In the genomic region with DNA sequence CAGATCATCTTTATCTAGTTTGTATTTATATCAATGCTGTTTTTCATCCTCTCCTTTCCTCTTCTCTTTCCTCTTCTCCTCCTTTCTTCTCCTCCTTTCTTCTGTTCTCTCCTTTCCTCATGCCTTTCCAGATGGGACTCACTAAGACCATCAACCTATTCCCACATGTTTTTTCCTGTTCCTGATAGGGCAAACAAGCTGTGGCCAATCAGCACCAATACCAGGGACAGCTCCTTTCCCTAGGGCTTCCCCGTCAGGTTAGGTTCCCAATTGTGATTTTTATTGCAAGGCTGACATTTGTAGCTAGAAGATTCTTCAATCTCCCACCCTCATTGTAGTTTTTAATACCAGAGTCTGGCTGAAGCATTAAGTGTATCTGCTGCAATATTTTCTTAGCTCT, we compare ENCODE assay signal across 13 cellular contexts.
DNase-seq lines count a peak whose midpoint lies in the region; ATAC-seq and TF ChIP-seq lines count a peak whose summit lies in the region.
"Had no signal": no experiment of that assay in that cellular context is flagged by ENCODE, and none has a peak within 500 bp of the region (broad histone marks: within the 10 kb centered on the region; RNA-seq: fewer than 3 reads in every experiment).

No MANE protein-coding gene starts in this region.

- no peaks in the 10 kb centered on the region for H3F3A ChIP-seq in GM23338 (replicated peaks; ENCODE audit: low read depth)

- no peak for TF ChIP-seq POLR2A in gastrocnemius medialis (IDR thresholded peaks at IDR 0.05)

- ATAC-seq in GM23338 (peak; percentile 78), gastrocnemius medialis (no peak), GM19455 (IDR thresholded peaks at IDR 0.05; ENCODE audit: unreplicated experiment) (no peak)

- no peak overlapping the region for H3K27ac Mint-ChIP-seq in GM23338
- H3K27ac Mint-ChIP-seq: activated B cell treated with CpG ODN at 0.5 μM for 24 hours had no signal

- in situ Hi-C loops in gastrocnemius medialis (cut with MboI; ENCODE audit: low sequenced_read_pairs in 4 of 4): no loop called here

- H3K36me3 ChIP-seq in GM23338 (ENCODE audit: insufficient read depth) (0 out of 2 replicates have a peak, but pooled peaks cover 6% of the 10 kb centered on the region), osteoblast (ENCODE audit: insufficient read depth, low read length) (no peaks in the 10 kb centered on the region), gastrocnemius medialis (no peaks in the 10 kb centered on the region)

- H3K9me3 Mint-ChIP-seq in GM23338: 0 out of 3 replicates have a peak, but pooled peaks cover 5% of the 10 kb centered on the region

- H3K27me3 ChIP-seq in GM23338 (ENCODE audit: insufficient read depth) (no peaks in the 10 kb centered on the region), osteoblast (ENCODE audit: insufficient read depth, low read length) (no peaks in the 10 kb centered on the region), gastrocnemius medialis (no peaks in the 10 kb centered on the region)

- H3K27ac ChIP-seq in GM23338 (ENCODE audit: low read depth) (no peak overlapping the region), osteoblast (ENCODE audit: low read depth, low read length) (no peak overlapping the region), gastrocnemius medialis (no peak overlapping the region)

- H3K4me1 Mint-ChIP-seq in GM23338: no peaks in the 10 kb centered on the region
- H3K4me1 Mint-ChIP-seq: activated B cell treated with CpG ODN at 0.5 μM for 24 hours had no signal

- TF ChIP-seq CTCF in GM23338 (conservative IDR thresholded peaks at IDR 0.05; ENCODE audit: low read depth in 2 of 2): no peak
- TF ChIP-seq CTCF in epithelial cell of esophagus (IDR thresholded peaks at IDR 0.05; ENCODE audit: insufficient read depth, low read depth, low read length, missing control alignments): no peak
- TF ChIP-seq CTCF in osteoblast (IDR thresholded peaks at IDR 0.05; ENCODE audit: extremely low read depth, low read depth, low read length): no peak
- no peak for TF ChIP-seq CTCF in gastrocnemius medialis (IDR thresholded peaks at IDR 0.05 in 4 of 5, conservative IDR thresholded peaks at IDR 0.05 in 1 of 5)

- H3K9me3 ChIP-seq in osteoblast (ENCODE audit: low read depth, low read length): no peaks in the 10 kb centered on the region
- no peaks in the 10 kb centered on the region for H3K9me3 ChIP-seq in gastrocnemius medialis

- H3K36me3 Mint-ChIP-seq in GM23338 (ENCODE audit: low read depth): no peaks in the 10 kb centered on the region

- H3K4me2 ChIP-seq in GM23338 (no peak overlapping the region), osteoblast (ENCODE audit: insufficient read depth, low read length) (no peak overlapping the region)

- no peaks in the 10 kb centered on the region; the same call in 1 of the 2 replicates for H3K9me2 ChIP-seq in GM23338 (ENCODE audit: insufficient read depth)

- H3K79me2 ChIP-seq in GM23338 (replicated peaks; ENCODE audit: insufficient read depth): no peaks in the 10 kb centered on the region
- H3K79me2 ChIP-seq in osteoblast (ENCODE audit: insufficient read depth, low read length): no peaks in the 10 kb centered on the region

- H4K20me1 ChIP-seq in GM23338 (replicated peaks; ENCODE audit: insufficient read depth) (no peaks in the 10 kb centered on the region), osteoblast (ENCODE audit: insufficient read depth, low read length) (no peaks in the 10 kb centered on the region)

- H2AFZ ChIP-seq in GM23338 (no peak overlapping the region), osteoblast (ENCODE audit: low read length) (no peak overlapping the region)

- H3K4me3 ChIP-seq in GM23338 (no peak overlapping the region), epithelial cell of esophagus (ENCODE audit: low read length) (no peak overlapping the region), osteoblast (ENCODE audit: insufficient read depth, low read length) (no peak overlapping the region), gastrocnemius medialis (no peak overlapping the region)

- DNase-seq in GM23338 (ENCODE audit: low spot score) (peak; percentile 60), RPMI7951 (ENCODE audit: low read depth) (peak; percentile 49), epithelial cell of esophagus (ENCODE audit: low read depth) (peak; percentile 58), osteoblast (ENCODE audit: insufficient read length, low spot score, missing footprints) (peak; percentile 44), gastrocnemius medialis (no peak), NCI-H82 treated with DMSO at 0.1 percent for 48 hours (lab: John Stamatoyannopoulos, UW; ENCODE audit: unreplicated experiment) (no peak), RKO (ENCODE audit: low spot score) (no peak)
- DNase-seq: activated B cell treated with CpG ODN at 0.5 μM for 24 hours; activated T-cell treated with anti-CD3 and anti-CD28 coated beads, Interleukin-2, amount 50 U/mL, for 48 hours; foreskin melanocyte; NCI-H2081; retina had no signal

- intact Hi-C loops in gastrocnemius medialis (cut with DNase I; ENCODE audit: low total_unique reads): no loop called here

- H3K27me3 Mint-ChIP-seq in GM23338 (ENCODE audit: insufficient read depth, low read depth, poor library complexity): no peaks in the 10 kb centered on the region
- H3K27me3 Mint-ChIP-seq: activated B cell treated with CpG ODN at 0.5 μM for 24 hours had no signal

- H3K4me3 Mint-ChIP-seq in GM23338: no peak overlapping the region
- H3K4me3 Mint-ChIP-seq: activated B cell treated with CpG ODN at 0.5 μM for 24 hours had no signal

- H3K4me1 ChIP-seq in GM23338 (ENCODE audit: insufficient read depth) (no peaks in the 10 kb centered on the region), osteoblast (ENCODE audit: insufficient read depth, low read length) (peaks cover 11% of the 10 kb centered on the region), gastrocnemius medialis (no peaks in the 10 kb centered on the region)

TF ChIP-seq in GM23338, 12 proteins besides CTCF, POLR2A, EP300 and RAD21 (continues in another document):
- TF ChIP-seq ZNF462 (CRISPR knock-in tag; IDR thresholded peaks at IDR 0.05) (no peak), EZH2 (IDR thresholded peaks at IDR 0.05; ENCODE audit: low read depth, unreplicated experiment) (no peak)

Comparison
In these comparisons a context has a peak if more than half of its experiments do, and no peak if none do; other contexts are left out.
1. DNase-seq: peak in GM23338 (single experiment), RPMI7951 (single experiment), epithelial cell of esophagus (single experiment) and osteoblast (single experiment); none in gastrocnemius medialis (0 of 2), NCI-H82 treated with DMSO at 0.1 percent for 48 hours (single experiment) and RKO (single experiment).